ENCODE assay signal across 21 cellular contexts in genomic region chr6:90146024-90146423, GRCh38.
A peak's percentile ranks its signal among the peaks of the same experiment; 100 is the strongest.
DNase-seq lines count a peak whose midpoint lies in the region; ATAC-seq and TF ChIP-seq lines count a peak whose summit lies in the region.
"Had no signal": no experiment of that assay in that cellular context is flagged by ENCODE, and none has a peak within 500 bp of the region (broad histone marks: within the 10 kb centered on the region; RNA-seq: fewer than 3 reads in every experiment).

No MANE protein-coding gene starts in this region.

- H3K27ac ChIP-seq in trophoblast cell (ENCODE audit: low read depth, low read length): no peak overlapping the region
- H3K27ac ChIP-seq in aorta (ENCODE audit: low read depth in 1 of 2, low read length in 2 of 2): no peak overlapping the region
- H3K27ac ChIP-seq: PC-9, SJSA1 had no signal

- H2BK5ac ChIP-seq in trophoblast cell (ENCODE audit: low read depth, low read length, poor library complexity): no peak overlapping the region

- peak overlapping the region; percentile 48 for H3K27ac Mint-ChIP-seq in activated naive CD4-positive, alpha-beta T cell treated with anti-CD3 and anti-CD28 coated beads for 36 hours
- H3K27ac Mint-ChIP-seq in activated naive CD4-positive, alpha-beta T cell treated with anti-CD3 and anti-CD28 coated beads, Interleukin-2, amount 50 U/mL, for 72 hours: peak overlapping the region in 1 of 2 donors; percentile 93
- peak overlapping the region; percentile 84 for H3K27ac Mint-ChIP-seq in activated B cell treated with CpG ODN at 0.5 μM for 24 hours
- H3K27ac Mint-ChIP-seq: CD8-positive, alpha-beta T cell had no signal

- no peak overlapping the region for H3K4me3 Mint-ChIP-seq in activated naive CD4-positive, alpha-beta T cell treated with anti-CD3 and anti-CD28 coated beads for 36 hours
- H3K4me3 Mint-ChIP-seq in activated B cell treated with CpG ODN at 0.5 μM for 24 hours: no peak overlapping the region
- H3K4me3 Mint-ChIP-seq: CD8-positive, alpha-beta T cell had no signal

- no peak overlapping the region for H4K91ac ChIP-seq in trophoblast cell (ENCODE audit: low read depth, low read length)

- no CpG with 5 or more reads among the region's 4 CpGs for WGBS in trophoblast cell (ENCODE audit: extremely low coverage, insufficient coverage, insufficient read length)
- WGBS in aorta, 2 donors: 93% methylated on average over 4 of the region's 4 CpGs

- POLR2A ChIA-PET in activated B cell treated with CpG ODN at 0.5 μM for 24 hours (lab: Charles Lee): interaction anchor here (0.6 to 1.4 kb wide), 2 partner anchors 14 to 267 kb away, joined by 3 to 10 read pairs; no protein-coding TSS in a partner anchor

- no peaks in the 10 kb centered on the region for H3K27me3 Mint-ChIP-seq in activated naive CD4-positive, alpha-beta T cell treated with anti-CD3 and anti-CD28 coated beads for 36 hours (ENCODE audit: low read depth)
- H3K27me3 Mint-ChIP-seq in activated B cell treated with CpG ODN at 0.5 μM for 24 hours: no peaks in the 10 kb centered on the region

- H2AFZ ChIP-seq in trophoblast cell (ENCODE audit: insufficient read depth, low read length, poor library complexity): no peak overlapping the region
- H2AFZ ChIP-seq: PC-9 had no signal

- H3K9ac ChIP-seq in trophoblast cell (ENCODE audit: low read length): no peak overlapping the region
- H3K9ac ChIP-seq: BLaER1 treated with 17β-estradiol and CSF1 and Interleukin-3, amounts not matched to agents 10 nM and 100 nM had no signal

- H3K36me3 Mint-ChIP-seq in activated naive CD4-positive, alpha-beta T cell treated with anti-CD3 and anti-CD28 coated beads for 36 hours (ENCODE audit: low read depth): peaks cover 14% of the 10 kb centered on the region
- H3K36me3 Mint-ChIP-seq in activated naive CD4-positive, alpha-beta T cell treated with anti-CD3 and anti-CD28 coated beads, Interleukin-2, amount 50 U/mL, for 72 hours: peaks cover 10 to 15% of the 10 kb centered on the region in 2 donors
- peaks cover 37% of the 10 kb centered on the region for H3K36me3 Mint-ChIP-seq in activated B cell treated with CpG ODN at 0.5 μM for 24 hours (ENCODE audit: low read depth)

- H2AK5ac ChIP-seq in trophoblast cell (ENCODE audit: low read length): no peak overlapping the region

- H3K4ac ChIP-seq in trophoblast cell (ENCODE audit: low read depth, low read length): no peak overlapping the region

- ATAC-seq in activated naive CD4-positive, alpha-beta T cell treated with anti-CD3 and anti-CD28 coated beads, Interleukin-2, amount 50 U/mL, for 72 hours: no peak
- ATAC-seq in activated B cell treated with CpG ODN at 0.5 μM for 24 hours (ENCODE audit: low read depth): no peak
- ATAC-seq in HG03139 (IDR thresholded peaks at IDR 0.05; ENCODE audit: unreplicated experiment): no peak
- ATAC-seq in aorta (ENCODE audit: low FRiP score): no peak
- ATAC-seq: CD8-positive, alpha-beta T cell; Right ventricle myocardium inferior had no signal

- H3K18ac ChIP-seq in trophoblast cell (ENCODE audit: low read length): no peak overlapping the region

- no peak overlapping the region for H3K4me2 ChIP-seq in trophoblast cell (ENCODE audit: low read length)
- H3K4me2 ChIP-seq: PC-9 had no signal

- H3K9me3 ChIP-seq in trophoblast cell (ENCODE audit: insufficient read depth, low read depth, low read length): no peaks in the 10 kb centered on the region
- H3K9me3 ChIP-seq in MG63: no peaks in the 10 kb centered on the region
- H3K9me3 ChIP-seq in aorta (ENCODE audit: control insufficient read depth, low read length): no peaks in the 10 kb centered on the region
- H3K9me3 ChIP-seq: BLaER1 treated with 17β-estradiol and CSF1 and Interleukin-3, amounts not matched to agents 10 nM and 100 nM; Caco-2; SJSA1 had no signal

- TF ChIP-seq CTCF in activated B cell treated with CpG ODN at 0.5 μM for 24 hours (IDR thresholded peaks at IDR 0.05): no peak

- DNase-seq in activated naive CD4-positive, alpha-beta T cell treated with anti-CD3 and anti-CD28 coated beads for 36 hours: no peak
- DNase-seq in activated naive CD4-positive, alpha-beta T cell treated with anti-CD3 and anti-CD28 coated beads, Interleukin-2, amount 50 U/mL, for 72 hours (ENCODE audit: low spot score in 2 of 2): no peak
- DNase-seq in DMS153 (lab: John Stamatoyannopoulos, UW) (peak; percentile 40), activated B cell treated with CpG ODN at 0.5 μM for 24 hours (no peak), trophoblast cell (no peak), MG63 (no peak), aorta (no peak)
- DNase-seq: Caco-2; CD8-positive, alpha-beta T cell; IMR-90; KG1; MM.1S; NCI-H2029; NCI-H446 treated with DMSO at 0.1 percent for 48 hours; NCI-H526; NK-92 treated with Interleukin-12 subunit alpha and Interleukin-12 subunit beta, amount 100 ng/mL, for 24 hours; PC-9 had no signal

- CTCF ChIA-PET in activated naive CD4-positive, alpha-beta T cell treated with anti-CD3 and anti-CD28 coated beads for 36 hours (lab: Charles Lee): interaction anchor here (1.4 to 2.0 kb wide), 2 partner anchors 17 to 32 kb away, joined by 4 to 7 read pairs; no protein-coding TSS in a partner anchor
- CTCF ChIA-PET in activated B cell treated with CpG ODN at 0.5 μM for 24 hours (lab: Charles Lee): interaction anchor here (1.1 to 2.5 kb wide), 2 partner anchors 32 to 71 kb away, joined by 3 to 8 read pairs; no protein-coding TSS in a partner anchor

- H3K23ac ChIP-seq in trophoblast cell (ENCODE audit: low read length): peak overlapping the region; percentile 33

- H2BK12ac ChIP-seq in trophoblast cell (ENCODE audit: low read length): no peak overlapping the region

- no peak overlapping the region for H3K14ac ChIP-seq in trophoblast cell (ENCODE audit: low read length)

- no peaks in the 10 kb centered on the region for H3K9me3 Mint-ChIP-seq in activated naive CD4-positive, alpha-beta T cell treated with anti-CD3 and anti-CD28 coated beads for 36 hours
- H3K9me3 Mint-ChIP-seq in activated naive CD4-positive, alpha-beta T cell treated with anti-CD3 and anti-CD28 coated beads, Interleukin-2, amount 50 U/mL, for 72 hours: no peaks in the 10 kb centered on the region
- H3K9me3 Mint-ChIP-seq in activated B cell treated with CpG ODN at 0.5 μM for 24 hours: no peaks in the 10 kb centered on the region
- H3K9me3 Mint-ChIP-seq: CD8-positive, alpha-beta T cell had no signal

- no peak overlapping the region for H2BK120ac ChIP-seq in trophoblast cell (ENCODE audit: insufficient read depth, low read length, poor library complexity)

- H3K36me3 ChIP-seq in trophoblast cell (ENCODE audit: control insufficient read depth in 1 of 2, insufficient read depth in 2 of 2, low read length in 2 of 2): no peaks in the 10 kb centered on the region
- H3K36me3 ChIP-seq in MG63: no peaks in the 10 kb centered on the region
- no peaks in the 10 kb centered on the region for H3K36me3 ChIP-seq in aorta (ENCODE audit: control insufficient read depth in 1 of 2, insufficient read depth in 2 of 2, low read length in 1 of 2)
- H3K36me3 ChIP-seq: SJSA1 had no signal

- H3K27me3 ChIP-seq in trophoblast cell (ENCODE audit: insufficient read depth, low read length) (no peaks in the 10 kb centered on the region), MG63 (peaks cover 13% of the 10 kb centered on the region), aorta (ENCODE audit: control insufficient read depth in 1 of 2, insufficient read depth in 2 of 2, low read length in 1 of 2) (no peaks in the 10 kb centered on the region)
- H3K27me3 ChIP-seq: BLaER1 treated with 17β-estradiol and CSF1 and Interleukin-3, amounts not matched to agents 10 nM and 100 nM; SJSA1 had no signal

- intact Hi-C loops in activated naive CD4-positive, alpha-beta T cell treated with anti-CD3 and anti-CD28 coated beads for 36 hours (cut with micrococcal nuclease): no loop called here
- intact Hi-C loops in activated B cell treated with CpG ODN at 0.5 μM for 24 hours (cut with micrococcal nuclease) (loop anchor here (2.0 kb wide), 2 partner anchors 13 to 23 kb away; no protein-coding TSS in a partner anchor), aorta (cut with DNase I) (no loop called here)

- no peak overlapping the region for H4K8ac ChIP-seq in trophoblast cell (ENCODE audit: low read depth, low read length)

- no peaks in the 10 kb centered on the region for H3K79me2 ChIP-seq in trophoblast cell (ENCODE audit: control insufficient read depth, insufficient read depth, low read length, poor library complexity)

- no peak overlapping the region for H4K12ac ChIP-seq in trophoblast cell (ENCODE audit: low read depth, low read length)

- H3K4me1 Mint-ChIP-seq in activated naive CD4-positive, alpha-beta T cell treated with anti-CD3 and anti-CD28 coated beads for 36 hours (ENCODE audit: low read depth): peaks cover 92% of the 10 kb centered on the region
- H3K4me1 Mint-ChIP-seq in activated B cell treated with CpG ODN at 0.5 μM for 24 hours: peaks cover 80% of the 10 kb centered on the region

- H3K4me1 ChIP-seq in trophoblast cell (ENCODE audit: control insufficient read depth in 1 of 2, insufficient read depth in 2 of 2, low read length in 2 of 2) (peaks cover 0 to 4% of the 10 kb centered on the region in 2 experiments), aorta (ENCODE audit: control insufficient read depth in 1 of 2, insufficient read depth in 2 of 2, low read length in 2 of 2) (no peaks in the 10 kb centered on the region)

- H3K79me1 ChIP-seq in trophoblast cell (ENCODE audit: low read length): peaks cover 3% of the 10 kb centered on the region

- no peak overlapping the region for H3K4me3 ChIP-seq in trophoblast cell (ENCODE audit: low read depth, low read length)
- no peak overlapping the region for H3K4me3 ChIP-seq in MG63
- H3K4me3 ChIP-seq in aorta (ENCODE audit: low read length in 2 of 2): no peak overlapping the region
- H3K4me3 ChIP-seq: BLaER1 treated with 17β-estradiol and CSF1 and Interleukin-3, amounts not matched to agents 10 nM and 100 nM; PC-9; SJSA1 had no signal
